In genomic region chr4:82711158-82711785, GRCh38 we compare ENCODE assay signal across 17 cellular contexts.
"Had no signal": no experiment of that assay in that cellular context is flagged by ENCODE, and none has a peak within 500 bp of the region (broad histone marks: within the 10 kb centered on the region; RNA-seq: fewer than 3 reads in every experiment).

No MANE protein-coding gene starts in this region.

- H3K4me1 Mint-ChIP-seq: activated naive CD8-positive, alpha-beta T cell treated with anti-CD3 and anti-CD28 coated beads, Interleukin-2, amount 10 ng/mL, durations not matched to agents 7 days and 5 days; stimulated activated memory B cell treated with anti-CD40 and anti-IgM and Interleukin-4, amounts not matched to agents 10 μg/mL and 1 μg/mL and 100 μg/mL, for 72 hours had no signal

- H3K4me3 Mint-ChIP-seq: activated naive CD8-positive, alpha-beta T cell treated with anti-CD3 and anti-CD28 coated beads, Interleukin-2, amount 10 ng/mL, durations not matched to agents 7 days and 5 days; activated T-helper 1 cell treated with anti-CD3 and anti-CD28 coated beads, Interleukin-12 subunit alpha, Interleukin-12 subunit beta, Interleukin-2, Interleukin-4 antibody, amounts not matched to agents 30 ng/mL and 10 ng/mL and 1 ng/mL, durations not matched to agents 14 hours and 24 hours and 36 hours; natural killer cell; stimulated activated memory B cell treated with anti-CD40 and anti-IgM and Interleukin-4, amounts not matched to agents 10 μg/mL and 1 μg/mL and 100 μg/mL, for 72 hours had no signal

- H3K9me3 ChIP-seq: heart right ventricle, left lung, transverse colon had no signal

- H3K27me3 ChIP-seq: heart right ventricle, left lung, transverse colon had no signal

- H3K27ac ChIP-seq: epithelial cell of prostate, heart right ventricle, left lung, transverse colon had no signal

- H3K36me3 Mint-ChIP-seq: activated naive CD8-positive, alpha-beta T cell treated with anti-CD3 and anti-CD28 coated beads, Interleukin-2, amount 10 ng/mL, durations not matched to agents 7 days and 5 days; natural killer cell; stimulated activated memory B cell treated with anti-CD40 and anti-IgM and Interleukin-4, amounts not matched to agents 10 μg/mL and 1 μg/mL and 100 μg/mL, for 72 hours had no signal

- DNase-seq: activated CD4-positive, alpha-beta T cell treated with anti-CD3 and anti-CD28 coated beads, Interleukin-2, amount 50 U/mL, for 1 hour; activated CD8-positive, alpha-beta memory T cell treated with anti-CD3 and anti-CD28 coated beads for 24 hours; activated naive CD8-positive, alpha-beta T cell treated with anti-CD3 and anti-CD28 coated beads, Interleukin-2, amount 10 ng/mL, durations not matched to agents 7 days and 5 days; aorta; effector memory CD4-positive, alpha-beta T cell; heart right ventricle; left lung; mammary epithelial cell; natural killer cell; stimulated activated CD4-positive, alpha-beta T cell treated with anti-CD3 and anti-CD28 coated beads, Interleukin-2, amount 100 ng/mL, for 48 hours; T-helper 1 cell; T1000; transverse colon had no signal

- H3K9me3 Mint-ChIP-seq: activated naive CD8-positive, alpha-beta T cell treated with anti-CD3 and anti-CD28 coated beads, Interleukin-2, amount 10 ng/mL, durations not matched to agents 7 days and 5 days; activated T-helper 1 cell treated with anti-CD3 and anti-CD28 coated beads, Interleukin-12 subunit alpha, Interleukin-12 subunit beta, Interleukin-2, Interleukin-4 antibody, amounts not matched to agents 30 ng/mL and 10 ng/mL and 1 ng/mL, durations not matched to agents 14 hours and 24 hours and 36 hours; natural killer cell; stimulated activated memory B cell treated with anti-CD40 and anti-IgM and Interleukin-4, amounts not matched to agents 10 μg/mL and 1 μg/mL and 100 μg/mL, for 72 hours had no signal

- H3K36me3 ChIP-seq: heart right ventricle, left lung, transverse colon had no signal

- H3K27ac Mint-ChIP-seq: activated naive CD8-positive, alpha-beta T cell treated with anti-CD3 and anti-CD28 coated beads, Interleukin-2, amount 10 ng/mL, durations not matched to agents 7 days and 5 days; activated T-helper 1 cell treated with anti-CD3 and anti-CD28 coated beads, Interleukin-12 subunit alpha, Interleukin-12 subunit beta, Interleukin-2, Interleukin-4 antibody, amounts not matched to agents 30 ng/mL and 10 ng/mL and 1 ng/mL, durations not matched to agents 14 hours and 24 hours and 36 hours; natural killer cell; stimulated activated memory B cell treated with anti-CD40 and anti-IgM and Interleukin-4, amounts not matched to agents 10 μg/mL and 1 μg/mL and 100 μg/mL, for 72 hours had no signal

- H3K4me3 ChIP-seq: heart right ventricle, left lung, transverse colon had no signal

- ATAC-seq: activated CD4-positive, CD25-positive, alpha-beta regulatory T cell treated with anti-CD3 and anti-CD28 coated beads, Interleukin-2, amount 50 U/mL, for 24 hours; heart right ventricle; left lung; natural killer cell had no signal
